Comparison of ENCODE assay signal across 1 cellular context in genomic region chr4:156493858-156494257, GRCh38.
TF ChIP-seq lines count a peak whose summit lies in the region.

No MANE protein-coding gene starts in this region.

TF ChIP-seq in SK-N-SH, 30 proteins besides CTCF, POLR2A, EP300 and RAD21 (continued from another document):
- TF ChIP-seq REST (IDR thresholded peaks at IDR 0.05; ENCODE audit: low read depth, low read length) = no peak
